Comparison of ENCODE assay signal across 1 cellular context in genomic region chr17:32006957-32007462, GRCh38.
TF ChIP-seq lines count a peak whose summit lies in the region.

TSS of gene LRRC37B (plus strand) at chr17:32007383. CDS start at chr17:32021393, 14,010 bp downstream.

TF ChIP-seq in HEK293, 187 proteins besides CTCF, POLR2A, EP300 and RAD21 (continued from another document and continues in another):
- TF ChIP-seq ZNF768 (tag by site-specific recombination; IDR thresholded peaks at IDR 0.05) (no peak), PRDM6 (tag by site-specific recombination; IDR thresholded peaks at IDR 0.05) (no peak), ZNF530 (tag by site-specific recombination; IDR thresholded peaks at IDR 0.05; ENCODE audit: low read depth) (no peak), ZNF155 (tag by site-specific recombination; IDR thresholded peaks at IDR 0.05) (no peak), KLF10 (tag by site-specific recombination; IDR thresholded peaks at IDR 0.05) (peak; percentile 21; the same call in 1 of the 2 replicates), ZNF518A (tag by site-specific recombination; conservative IDR thresholded peaks at IDR 0.05; ENCODE audit: low read depth) (no peak), SP3 (tag by site-specific recombination; IDR thresholded peaks at IDR 0.05) (peak; percentile 30; the same call in 1 of the 2 replicates), ZNF223 (tag by site-specific recombination; IDR thresholded peaks at IDR 0.05) (no peak), ZNF776 (tag by site-specific recombination; IDR thresholded peaks at IDR 0.05; ENCODE audit: borderline replicate concordance) (no peak), ZNF596 (tag by site-specific recombination; IDR thresholded peaks at IDR 0.05) (no peak), ZNF585B (tag by site-specific recombination; IDR thresholded peaks at IDR 0.05) (no peak), ZNF692 (tag by site-specific recombination; IDR thresholded peaks at IDR 0.05) (peak; percentile 79), ZFP37 (tag by site-specific recombination; IDR thresholded peaks at IDR 0.05) (no peak), ZNF214 (tag by site-specific recombination; IDR thresholded peaks at IDR 0.05; ENCODE audit: borderline replicate concordance) (no peak), HOXA7 (CRISPR knock-in tag; IDR thresholded peaks at IDR 0.05; ENCODE audit: borderline replicate concordance) (no peak), BCL6B (tag by site-specific recombination; IDR thresholded peaks at IDR 0.05) (no peak), ZNF146 (tag by site-specific recombination; IDR thresholded peaks at IDR 0.05) (no peak), ZNF184 (tag by site-specific recombination; IDR thresholded peaks at IDR 0.05) (no peak), ZBTB20 (tag by site-specific recombination; IDR thresholded peaks at IDR 0.05) (peak; percentile 23; the same call in 1 of the 2 replicates), INSM2 (tag by site-specific recombination; IDR thresholded peaks at IDR 0.05) (0 out of 2 replicates have a peak, but pooled peaks have one; percentile 20), GLIS2 (tag by site-specific recombination; IDR thresholded peaks at IDR 0.05) (0 out of 2 replicates have a peak, but pooled peaks have one; percentile 7), ZNF548 (tag by site-specific recombination; IDR thresholded peaks at IDR 0.05) (no peak), REPIN1 (tag by site-specific recombination; IDR thresholded peaks at IDR 0.05; ENCODE audit: low read depth) (no peak), ZNF560 (tag by site-specific recombination; IDR thresholded peaks at IDR 0.05; ENCODE audit: borderline replicate concordance) (0 out of 2 replicates have a peak, but pooled peaks have one; percentile 21), ZNF23 (tag by site-specific recombination; IDR thresholded peaks at IDR 0.05; ENCODE audit: borderline replicate concordance) (no peak), MZF1 (tag by site-specific recombination; IDR thresholded peaks at IDR 0.05; ENCODE audit: borderline replicate concordance) (no peak), KLF16 (tag by site-specific recombination; IDR thresholded peaks at IDR 0.05) (peak; percentile 91), ZNF660 (tag by site-specific recombination; IDR thresholded peaks at IDR 0.05) (peak; percentile 61), ZNF280C (tag by site-specific recombination; IDR thresholded peaks at IDR 0.05) (no peak), ZNF473 (tag by site-specific recombination; IDR thresholded peaks at IDR 0.05) (no peak), ZNF426 (tag by site-specific recombination; IDR thresholded peaks at IDR 0.05) (no peak), ZIC2 (tag by site-specific recombination; IDR thresholded peaks at IDR 0.05) (0 out of 2 replicates have a peak, but pooled peaks have one; percentile 32), ZNF707 (tag by site-specific recombination; IDR thresholded peaks at IDR 0.05) (no peak), ZNF133 (tag by site-specific recombination; IDR thresholded peaks at IDR 0.05) (no peak), ZSCAN18 (tag by site-specific recombination; IDR thresholded peaks at IDR 0.05) (no peak), ZNF549 (tag by site-specific recombination; IDR thresholded peaks at IDR 0.05) (no peak), AEBP2 (tag by site-specific recombination; IDR thresholded peaks at IDR 0.05; ENCODE audit: borderline replicate concordance) (no peak), KLF8 (tag by site-specific recombination; IDR thresholded peaks at IDR 0.05) (peak; percentile 90), ZFHX2 (tag by site-specific recombination; conservative IDR thresholded peaks at IDR 0.05) (peak; percentile 89), ZNF621 (tag by site-specific recombination; IDR thresholded peaks at IDR 0.05) (no peak), ZNF514 (tag by site-specific recombination; IDR thresholded peaks at IDR 0.05) (no peak), ZNF76 (tag by site-specific recombination; IDR thresholded peaks at IDR 0.05; ENCODE audit: borderline replicate concordance, low read depth) (peak; percentile 59; the same call in 1 of the 2 replicates), ZNF558 (tag by site-specific recombination; IDR thresholded peaks at IDR 0.05) (no peak)
